Comparison of ENCODE assay signal across 9 cellular contexts in the genomic region with DNA sequence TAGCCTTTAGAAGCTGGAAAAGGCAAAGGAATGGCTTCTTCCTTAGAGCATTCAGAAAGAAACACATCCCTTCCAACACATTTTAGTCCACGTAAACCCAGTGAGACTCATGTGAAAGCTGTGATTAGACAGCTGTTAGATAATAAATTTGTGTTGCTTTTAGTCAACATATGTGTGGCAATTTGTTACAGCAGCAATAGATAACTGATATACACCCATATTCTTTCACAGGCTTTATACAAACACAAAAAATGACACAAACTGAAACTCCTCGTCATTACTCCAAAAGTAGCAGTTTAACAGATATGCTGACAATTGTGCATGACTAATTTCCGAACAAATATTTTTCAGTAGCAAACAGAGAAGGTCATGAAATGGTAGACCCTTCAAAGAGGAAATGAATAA.
DNase-seq lines count a peak whose midpoint lies in the region; ATAC-seq and TF ChIP-seq lines count a peak whose summit lies in the region.
"Had no signal": no experiment of that assay in that cellular context is flagged by ENCODE, and none has a peak within 500 bp of the region (broad histone marks: within the 10 kb centered on the region; RNA-seq: fewer than 3 reads in every experiment).

No MANE protein-coding gene starts in this region.

- H3K27ac ChIP-seq in mammary epithelial cell (ENCODE audit: insufficient read depth, low read depth, low read length) (no peak overlapping the region), breast epithelium (no peak overlapping the region), ascending aorta (no peak overlapping the region)
- H3K27ac ChIP-seq: C4-2B had no signal

- no peak overlapping the region for H3K4me2 ChIP-seq in mammary epithelial cell (ENCODE audit: insufficient read depth, low read depth, low read length)

- H3K27me3 Mint-ChIP-seq in activated B cell treated with CpG ODN at 0.5 μM for 24 hours, result no peaks in the 10 kb centered on the region

- H3K4me3 ChIP-seq in mammary epithelial cell (replicated peaks in 1 of 3; ENCODE audit: insufficient read depth in 1 of 3, low read depth in 2 of 3, low read length in 3 of 3), result no peak overlapping the region
- H3K4me3 ChIP-seq in breast epithelium, result no peak overlapping the region
- no peak overlapping the region for H3K4me3 ChIP-seq in ascending aorta

- DNase-seq in mammary epithelial cell (no peak), breast epithelium (ENCODE audit: low spot score in 2 of 2) (no peak), activated B cell treated with CpG ODN at 0.5 μM for 24 hours (no peak), GM19238 (ENCODE audit: insufficient read length, low spot score) (no peak), putamen (ENCODE audit: low spot score) (no peak), ascending aorta (ENCODE audit: low spot score in 2 of 2) (no peak), NCI-H2171 (lab: John Stamatoyannopoulos, UW) (no peak)

- no peak overlapping the region for H2AFZ ChIP-seq in mammary epithelial cell (ENCODE audit: low read depth, low read length)

- no peaks in the 10 kb centered on the region for H4K20me1 ChIP-seq in mammary epithelial cell (ENCODE audit: insufficient read depth, low read length)

- intact Hi-C loops in mammary epithelial cell (cut with micrococcal nuclease) (no loop called here), breast epithelium (cut with DNase I; ENCODE audit: low total_unique reads) (no loop called here), activated B cell treated with CpG ODN at 0.5 μM for 24 hours (cut with micrococcal nuclease) (loop anchor here (2.0 kb wide), 1 partner anchor 15 kb away; no protein-coding TSS in a partner anchor), ascending aorta (cut with DNase I) (no loop called here)

- dilution Hi-C loops in mammary epithelial cell (cut with HindIII; ENCODE audit: low sequenced_read_pairs), result no loop called here

- in situ Hi-C loops in mammary epithelial cell (cut with MboI; ENCODE audit: low sequenced_read_pairs in 2 of 2), result no loop called here

- H3K4me1 ChIP-seq in mammary epithelial cell (ENCODE audit: insufficient read depth, low read length) (peaks cover 15% of the 10 kb centered on the region), breast epithelium (no peaks in the 10 kb centered on the region), ascending aorta (no peaks in the 10 kb centered on the region)

- peaks cover 20% of the 10 kb centered on the region for H3K4me1 Mint-ChIP-seq in activated B cell treated with CpG ODN at 0.5 μM for 24 hours

- H3K79me2 ChIP-seq in mammary epithelial cell (ENCODE audit: insufficient read depth, low read length), result peaks cover 29% of the 10 kb centered on the region

- TF ChIP-seq CTCF in mammary epithelial cell (conservative IDR thresholded peaks at IDR 0.05 in 1 of 2, IDR thresholded peaks at IDR 0.05 in 1 of 2; ENCODE audit: extremely low read depth in 1 of 2, insufficient read depth in 1 of 2, low read depth in 1 of 2, low read length in 2 of 2) (no peak), breast epithelium (IDR thresholded peaks at IDR 0.05) (no peak), activated B cell treated with CpG ODN at 0.5 μM for 24 hours (IDR thresholded peaks at IDR 0.05) (no peak), ascending aorta (IDR thresholded peaks at IDR 0.05) (no peak)

- H3K36me3 Mint-ChIP-seq in activated B cell treated with CpG ODN at 0.5 μM for 24 hours (ENCODE audit: low read depth), result peaks cover 65% of the 10 kb centered on the region

- TSS peak; percentile 9 for BruUV-seq in mammary epithelial cell (replicated peaks; lab: Mats Ljungman, UMichigan)

- H3K4me3 Mint-ChIP-seq in activated B cell treated with CpG ODN at 0.5 μM for 24 hours, result no peak overlapping the region

- POLR2A ChIA-PET in activated B cell treated with CpG ODN at 0.5 μM for 24 hours (lab: Charles Lee), result no interaction called here

- H3K27ac Mint-ChIP-seq in activated B cell treated with CpG ODN at 0.5 μM for 24 hours, result no peak overlapping the region

- ATAC-seq in HG02973 (IDR thresholded peaks at IDR 0.05; ENCODE audit: unreplicated experiment) (peak; percentile 48), activated B cell treated with CpG ODN at 0.5 μM for 24 hours (ENCODE audit: low read depth) (peak; percentile 31)

- H3K9me3 Mint-ChIP-seq in activated B cell treated with CpG ODN at 0.5 μM for 24 hours, result peaks cover 7% of the 10 kb centered on the region

- H3K9me3 ChIP-seq in mammary epithelial cell (replicated peaks; ENCODE audit: insufficient read depth, low read length) (peaks cover 6% of the 10 kb centered on the region), breast epithelium (peaks cover 4% of the 10 kb centered on the region in 2 donors), ascending aorta (peaks cover 0 to 10% of the 10 kb centered on the region in 2 donors)

- H3K27me3 ChIP-seq in mammary epithelial cell (ENCODE audit: insufficient read depth, low read length) (no peaks in the 10 kb centered on the region), breast epithelium (no peaks in the 10 kb centered on the region), ascending aorta (no peaks in the 10 kb centered on the region)

- no peak overlapping the region for H3K9ac ChIP-seq in mammary epithelial cell (ENCODE audit: insufficient read depth, low read length)

- 94% methylated on average over 3 of the region's 3 CpGs for WGBS in mammary epithelial cell (ENCODE audit: low coverage, missing lambda C conversion rate)

- no peak for TF ChIP-seq POLR2A in breast epithelium (IDR thresholded peaks at IDR 0.05)

- CTCF ChIA-PET in mammary epithelial cell (lab: Charles Lee; ENCODE audit: low non-redundant PET), result no interaction called here
- CTCF ChIA-PET in activated B cell treated with CpG ODN at 0.5 μM for 24 hours (lab: Charles Lee), result no interaction called here

- H3K36me3 ChIP-seq in mammary epithelial cell (ENCODE audit: insufficient read depth, low read length) (peaks cover 15% of the 10 kb centered on the region), breast epithelium (no peaks in the 10 kb centered on the region), ascending aorta (no peaks in the 10 kb centered on the region)
